ENCODE assay signal across 1 cellular context in the genomic region with DNA sequence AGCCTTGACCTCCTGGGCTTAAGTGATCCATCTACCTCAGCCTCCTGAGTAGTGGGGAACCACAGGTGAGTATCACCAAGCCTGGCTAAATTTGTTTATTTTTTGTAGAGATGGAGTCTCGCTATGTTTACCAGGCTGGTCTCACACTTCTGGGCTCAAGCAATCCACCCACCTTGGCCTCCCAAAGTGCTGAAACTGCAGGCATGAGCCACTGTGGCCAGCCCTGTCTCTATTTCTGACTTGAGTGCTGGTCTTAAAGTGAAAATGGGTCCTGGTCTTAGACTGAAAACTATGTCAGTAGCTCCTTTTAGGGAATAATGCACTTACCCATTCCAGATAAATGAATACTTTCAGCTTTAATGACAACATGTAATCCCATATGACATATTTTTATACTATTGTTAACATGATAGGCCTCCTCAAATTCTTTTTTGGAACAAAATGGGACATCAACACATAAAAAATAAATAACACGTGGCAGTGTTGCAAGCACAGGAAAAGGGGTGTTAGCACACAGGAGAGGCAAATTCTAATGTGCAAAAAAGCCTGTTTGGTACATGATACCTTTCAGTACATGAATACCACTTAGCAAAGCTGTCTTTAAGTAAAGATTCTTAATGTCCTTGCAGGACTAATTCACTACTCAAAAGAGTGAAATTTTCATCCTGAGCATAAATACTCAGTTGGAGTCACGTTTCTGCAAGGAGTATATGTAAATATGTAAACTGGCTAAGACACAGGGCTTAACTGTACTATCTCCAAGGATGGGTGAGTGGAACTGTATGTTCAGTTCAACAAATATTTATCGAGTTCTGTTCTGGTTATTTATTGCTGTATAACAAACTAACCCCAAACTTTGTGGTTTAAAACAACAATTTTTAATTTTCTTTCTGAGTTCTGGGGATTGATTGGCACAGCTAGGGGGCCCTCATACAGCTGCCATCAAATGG.
TF ChIP-seq lines count a peak whose summit lies in the region.

No MANE protein-coding gene starts in this region.

TF ChIP-seq in IMR-90, 13 proteins besides CTCF, POLR2A, EP300 and RAD21 (continued from another document):
- TF ChIP-seq FOS (IDR thresholded peaks at IDR 0.05; ENCODE audit: low read depth, low read length) (no peak), CEBPB (IDR thresholded peaks at IDR 0.05; ENCODE audit: low read depth, low read length) (no peak), MAFK (IDR thresholded peaks at IDR 0.05; ENCODE audit: low read depth, low read length) (no peak), RFX5 (IDR thresholded peaks at IDR 0.05; ENCODE audit: low read depth, low read length) (no peak)
- TF ChIP-seq, protein P1, sequence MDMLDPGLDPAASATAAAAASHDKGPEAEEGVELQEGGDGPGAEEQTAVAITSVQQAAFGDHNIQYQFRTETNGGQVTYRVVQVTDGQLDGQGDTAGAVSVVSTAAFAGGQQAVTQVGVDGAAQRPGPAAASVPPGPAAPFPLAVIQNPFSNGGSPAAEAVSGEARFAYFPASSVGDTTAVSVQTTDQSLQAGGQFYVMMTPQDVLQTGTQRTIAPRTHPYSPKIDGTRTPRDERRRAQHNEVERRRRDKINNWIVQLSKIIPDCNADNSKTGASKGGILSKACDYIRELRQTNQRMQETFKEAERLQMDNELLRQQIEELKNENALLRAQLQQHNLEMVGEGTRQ (IDR thresholded peaks at IDR 0.05; ENCODE audit: low read depth, low read length) = no peak
